8 cellular contexts compared by ENCODE assay signal in genomic region chr6:21593412-21593926, GRCh38. TPM values are rescaled to one million over a fixed set of nuclear protein-coding genes. Genes with fewer than 3 reads are reported as not detected.
DNase-seq lines count a peak whose midpoint lies in the region; ATAC-seq and TF ChIP-seq lines count a peak whose summit lies in the region.

Gene SOX4 (plus strand): TSS chr6:21593751. CDS start chr6:21594535, 784 bp downstream.

- TF ChIP-seq CTCF in left lung (IDR thresholded peaks at IDR 0.05) = no peak

- no peaks in the 10 kb centered on the region for H3K27me3 ChIP-seq in ectodermal cell (ENCODE audit: control insufficient read depth, insufficient read depth, low read length, poor library complexity, severe bottlenecking)
- H3K27me3 ChIP-seq in left lung = peaks cover 0 to 4% of the 10 kb centered on the region in 2 donors

- ATAC-seq in GM19397 (IDR thresholded peaks at IDR 0.05; ENCODE audit: unreplicated experiment) (peak; percentile 62), HG03469 (IDR thresholded peaks at IDR 0.05; ENCODE audit: unreplicated experiment) (peak; percentile 65), left lung (peak; percentile 75)

- peak within 1 kb of the TSS; percentile 88 for H3K4me3 ChIP-seq in ectodermal cell (ENCODE audit: insufficient read depth, low read depth, low read length)
- H3K4me3 ChIP-seq in left lung = peak within 1 kb of the TSS; percentile 63 to 74

- H3K4me1 ChIP-seq in ectodermal cell (ENCODE audit: control insufficient read depth, insufficient read depth, low read length) (peaks cover 2% of the 10 kb centered on the region), left lung (peaks cover 3 to 36% of the 10 kb centered on the region in 2 donors)

- DNase-seq in CMK (ENCODE audit: low read depth) (peak; percentile 80), NCI-H510A (lab: John Stamatoyannopoulos, UW) (peak; percentile 96), left lung (peak; percentile 84 to 96)
- peak; percentile 71 for DNase-seq in activated CD4-positive, alpha-beta T cell treated with anti-CD3 and anti-CD28 coated beads for 48 hours
- DNase-seq in stimulated activated CD4-positive, alpha-beta T cell treated with anti-CD3 and anti-CD28 coated beads, Interleukin-4, amount 100 ng/mL, for 1 hour = peak; percentile 53

- intact Hi-C loops in left lung (cut with DNase I) = loop anchor here in 1 of 2 donors (5.0 to 10.0 kb wide), 2 partner anchors 341 to 554 kb away; no protein-coding TSS in a partner anchor

- H3K27ac ChIP-seq in ectodermal cell (ENCODE audit: insufficient read depth, low read depth, low read length, poor library complexity, severe bottlenecking) (peak within 1 kb of the TSS; percentile 87), left lung (peak within 1 kb of the TSS; percentile 91 to 93)

- H3K9me3 ChIP-seq in ectodermal cell (ENCODE audit: control insufficient read depth, low read length) (no peaks in the 10 kb centered on the region), left lung (no peaks in the 10 kb centered on the region)

- peaks cover 4% of the 10 kb centered on the region for H3K36me3 ChIP-seq in ectodermal cell (ENCODE audit: control insufficient read depth, insufficient read depth, low read length)
- H3K36me3 ChIP-seq in left lung = no peaks in the 10 kb centered on the region

- 0% methylated on average over 19 of the region's 19 CpGs for WGBS in ectodermal cell, 2 experiments

RNA-seq across cellular contexts. Expression of gene SOX4, which starts in this region (rescaled TPM):
- polyA plus RNA-seq in ectodermal cell (2013, experiment 1 of 4) = 84.2 TPM
- 95.1 TPM for polyA plus RNA-seq in ectodermal cell (2013, experiment 2 of 4)
- 66.7 TPM for polyA plus RNA-seq in ectodermal cell (2013, experiment 3 of 4)
- 77.3 TPM for polyA plus RNA-seq in ectodermal cell (2013, experiment 4 of 4)
- total RNA-seq in left lung = 10 to 100 TPM; 23.4 to 82.0 TPM

Comparison
In these comparisons a context has a peak if more than half of its experiments do, and no peak if none do; other contexts are left out.
1. Peak in every context shown above with its lines: DNase-seq, ATAC-seq, H3K4me3 ChIP-seq and H3K27ac ChIP-seq.